In the genomic region with DNA sequence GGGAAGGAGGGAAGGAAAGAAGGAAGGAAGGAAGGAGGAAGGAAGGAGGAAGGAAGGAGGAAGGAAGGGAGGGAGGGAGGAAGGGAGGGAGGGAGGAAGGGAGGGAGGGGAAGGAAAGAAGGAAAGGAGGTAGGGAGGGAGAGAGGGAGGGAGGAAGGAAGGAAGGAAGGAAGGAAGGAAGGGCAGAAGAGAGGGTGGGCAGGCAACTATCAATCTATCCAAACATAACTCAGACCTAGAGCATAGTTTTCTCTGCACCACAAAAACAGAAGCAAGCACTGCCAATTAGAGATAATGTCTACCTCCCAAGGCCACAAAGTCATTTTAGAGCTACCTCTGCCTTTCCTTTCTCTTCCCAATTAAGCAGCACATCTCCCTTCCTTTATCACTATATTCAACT, we compare ENCODE assay signal across 16 cellular contexts.
DNase-seq lines count a peak whose midpoint lies in the region; ATAC-seq, FAIRE-seq and TF ChIP-seq lines count a peak whose summit lies in the region.
"Had no signal": no experiment of that assay in that cellular context is flagged by ENCODE, and none has a peak within 500 bp of the region (broad histone marks: within the 10 kb centered on the region; RNA-seq: fewer than 3 reads in every experiment).

No MANE protein-coding gene starts in this region.

- H3K27ac ChIP-seq in CD4-positive, alpha-beta memory T cell (ENCODE audit: low read depth, low read length), result peak overlapping the region; percentile 94

- H3K4me3 ChIP-seq in CD4-positive, alpha-beta memory T cell (ENCODE audit: low read length in 2 of 2), result peak overlapping the region in 1 of 2 donors; percentile 32

- POLR2A ChIA-PET in CD4-positive, alpha-beta memory T cell (lab: Charles Lee; ENCODE audit: partially characterized antibody), result interaction anchor here (0.5 to 17.8 kb wide), 11 partner anchors 12 to 216 kb away, joined by 3 to 1148 read pairs (median 43); a partner anchor contains a TSS

- TF ChIP-seq POLR2A in GM12892 (IDR thresholded peaks at IDR 0.05; ENCODE audit: low read depth, low read length), result no peak

- H3K27me3 Mint-ChIP-seq in CD4-positive, alpha-beta memory T cell, result no peaks in the 10 kb centered on the region
- H3K27me3 Mint-ChIP-seq in activated T-helper 2 cell treated with anti-CD3 and anti-CD28 coated beads, Interferon-gamma antibody, Interleukin-2, Interleukin-4, amounts not matched to agents 10 μg/mL and 5 μg/mL and 100 μg/mL, durations not matched to agents 14 hours and 24 hours and 36 hours (ENCODE audit: low read depth), result no peaks in the 10 kb centered on the region
- H3K27me3 Mint-ChIP-seq in natural killer cell treated with Interleukin-12 subunit alpha and Interleukin-12 subunit beta and Interleukin-15 and Interleukin-18, amount 100 ng/mL, for 72 hours, result no peaks in the 10 kb centered on the region

- H3K4me1 Mint-ChIP-seq in CD4-positive, alpha-beta memory T cell, result peaks cover 85 to 100% (median 93%) of the 10 kb centered on the region in 4 donors
- H3K4me1 Mint-ChIP-seq in activated T-helper 2 cell treated with anti-CD3 and anti-CD28 coated beads, Interferon-gamma antibody, Interleukin-2, Interleukin-4, amounts not matched to agents 10 μg/mL and 5 μg/mL and 100 μg/mL, durations not matched to agents 14 hours and 24 hours and 36 hours (ENCODE audit: low read depth), result peaks cover 96% of the 10 kb centered on the region
- H3K4me1 Mint-ChIP-seq in natural killer cell treated with Interleukin-12 subunit alpha and Interleukin-12 subunit beta and Interleukin-15 and Interleukin-18, amount 100 ng/mL, for 72 hours (ENCODE audit: low read depth in 2 of 2), result peaks cover 93 to 100% of the 10 kb centered on the region in 2 donors

- H3K36me3 Mint-ChIP-seq in CD4-positive, alpha-beta memory T cell, result peaks cover 94 to 98% of the 10 kb centered on the region in 2 donors
- peaks cover 100% of the 10 kb centered on the region for H3K36me3 Mint-ChIP-seq in activated T-helper 2 cell treated with anti-CD3 and anti-CD28 coated beads, Interferon-gamma antibody, Interleukin-2, Interleukin-4, amounts not matched to agents 10 μg/mL and 5 μg/mL and 100 μg/mL, durations not matched to agents 14 hours and 24 hours and 36 hours (ENCODE audit: low read depth)
- H3K36me3 Mint-ChIP-seq in natural killer cell treated with Interleukin-12 subunit alpha and Interleukin-12 subunit beta and Interleukin-15 and Interleukin-18, amount 100 ng/mL, for 72 hours, result peaks cover 88% of the 10 kb centered on the region

- H3K36me3 ChIP-seq in CD4-positive, alpha-beta memory T cell (ENCODE audit: insufficient read depth, low read length), result peaks cover 80% of the 10 kb centered on the region

- DNase-seq in CD4-positive, alpha-beta memory T cell, result no peak
- DNase-seq in GM12892 (ENCODE audit: insufficient read length) (no peak), mucosa of gallbladder (ENCODE audit: low spot score) (no peak), NCI-H510A treated with DMSO at 0.1 percent for 48 hours (lab: John Stamatoyannopoulos, UW) (no peak), NCI-H748 treated with DMSO at 0.1 percent for 48 hours (lab: John Stamatoyannopoulos, UW) (no peak)
- no peak for DNase-seq in activated T-helper 2 cell treated with anti-CD3 and anti-CD28 coated beads, Interferon-gamma antibody, Interleukin-2, Interleukin-4, amounts not matched to agents 10 μg/mL and 5 μg/mL and 100 μg/mL, durations not matched to agents 14 hours and 24 hours and 36 hours (ENCODE audit: low spot score)
- no peak for DNase-seq in natural killer cell treated with Interleukin-12 subunit alpha and Interleukin-12 subunit beta and Interleukin-15 and Interleukin-18, amount 100 ng/mL, for 72 hours (ENCODE audit: low spot score)
- DNase-seq: activated CD4-positive, CD25-positive, alpha-beta regulatory T cell treated with anti-CD3 and anti-CD28 coated beads, Interleukin-2, amount 50 U/mL, for 72 hours; caudate nucleus; foreskin melanocyte; GDM1; NCI-H1105 treated with DMSO at 0.1 percent for 48 hours; NCI-H345; SK-N-SH; stimulated activated CD8-positive, alpha-beta memory T cell treated with anti-CD3 and anti-CD28 coated beads, Interleukin-4, amount 100 ng/mL, for 48 hours had no signal

- intact Hi-C loops in CD4-positive, alpha-beta memory T cell (cut with micrococcal nuclease), result loop anchor here (10.0 kb wide), 1 partner anchor 444 kb away; no protein-coding TSS in a partner anchor
- intact Hi-C loops in activated T-helper 2 cell treated with anti-CD3 and anti-CD28 coated beads, Interferon-gamma antibody, Interleukin-2, Interleukin-4, amounts not matched to agents 10 μg/mL and 5 μg/mL and 100 μg/mL, durations not matched to agents 14 hours and 24 hours and 36 hours (cut with micrococcal nuclease), result no loop called here

- CTCF ChIA-PET in CD4-positive, alpha-beta memory T cell (lab: Charles Lee; ENCODE audit: partially characterized antibody), result interaction anchor here (1.3 to 1.6 kb wide), 3 partner anchors 9 to 155 kb away, joined by 3 to 5 read pairs (median 4); no protein-coding TSS in a partner anchor

- H3K9me3 ChIP-seq in CD4-positive, alpha-beta memory T cell (ENCODE audit: control insufficient read depth in 1 of 2, low read length in 2 of 2), result no peaks in the 10 kb centered on the region
- H3K9me3 ChIP-seq: SK-N-SH had no signal

- H3K9me3 Mint-ChIP-seq in CD4-positive, alpha-beta memory T cell, result no peaks in the 10 kb centered on the region
- H3K9me3 Mint-ChIP-seq in activated T-helper 2 cell treated with anti-CD3 and anti-CD28 coated beads, Interferon-gamma antibody, Interleukin-2, Interleukin-4, amounts not matched to agents 10 μg/mL and 5 μg/mL and 100 μg/mL, durations not matched to agents 14 hours and 24 hours and 36 hours, result no peaks in the 10 kb centered on the region
- no peaks in the 10 kb centered on the region for H3K9me3 Mint-ChIP-seq in natural killer cell treated with Interleukin-12 subunit alpha and Interleukin-12 subunit beta and Interleukin-15 and Interleukin-18, amount 100 ng/mL, for 72 hours

- H3K4me3 Mint-ChIP-seq in CD4-positive, alpha-beta memory T cell, result peak overlapping the region; percentile 12 to 93 (median 82)
- H3K4me3 Mint-ChIP-seq in activated T-helper 2 cell treated with anti-CD3 and anti-CD28 coated beads, Interferon-gamma antibody, Interleukin-2, Interleukin-4, amounts not matched to agents 10 μg/mL and 5 μg/mL and 100 μg/mL, durations not matched to agents 14 hours and 24 hours and 36 hours (ENCODE audit: low read depth), result peak overlapping the region; percentile 75
- H3K4me3 Mint-ChIP-seq in natural killer cell treated with Interleukin-12 subunit alpha and Interleukin-12 subunit beta and Interleukin-15 and Interleukin-18, amount 100 ng/mL, for 72 hours, result peak overlapping the region; percentile 88

- H3K4me1 ChIP-seq in CD4-positive, alpha-beta memory T cell (ENCODE audit: insufficient read depth, low read length), result peaks cover 100% of the 10 kb centered on the region

- FAIRE-seq in GM12892 (lab: Jason Lieb, UNC), result peak; percentile 88

- no peak for ATAC-seq in natural killer cell treated with Interleukin-12 subunit alpha and Interleukin-12 subunit beta and Interleukin-15 and Interleukin-18, amount 100 ng/mL, for 72 hours
- ATAC-seq in HG02678 (IDR thresholded peaks at IDR 0.05; ENCODE audit: unreplicated experiment), result no peak

- peak overlapping the region; percentile 88 to 99 (median 99) for H3K27ac Mint-ChIP-seq in CD4-positive, alpha-beta memory T cell
- H3K27ac Mint-ChIP-seq in activated T-helper 2 cell treated with anti-CD3 and anti-CD28 coated beads, Interferon-gamma antibody, Interleukin-2, Interleukin-4, amounts not matched to agents 10 μg/mL and 5 μg/mL and 100 μg/mL, durations not matched to agents 14 hours and 24 hours and 36 hours, result peak overlapping the region; percentile 95
- peak overlapping the region; percentile 95 to 96 for H3K27ac Mint-ChIP-seq in natural killer cell treated with Interleukin-12 subunit alpha and Interleukin-12 subunit beta and Interleukin-15 and Interleukin-18, amount 100 ng/mL, for 72 hours

- H3K27me3 ChIP-seq in CD4-positive, alpha-beta memory T cell (ENCODE audit: insufficient read depth, low read length), result no peaks in the 10 kb centered on the region
